3 cellular contexts compared by ENCODE assay signal in the genomic region with DNA sequence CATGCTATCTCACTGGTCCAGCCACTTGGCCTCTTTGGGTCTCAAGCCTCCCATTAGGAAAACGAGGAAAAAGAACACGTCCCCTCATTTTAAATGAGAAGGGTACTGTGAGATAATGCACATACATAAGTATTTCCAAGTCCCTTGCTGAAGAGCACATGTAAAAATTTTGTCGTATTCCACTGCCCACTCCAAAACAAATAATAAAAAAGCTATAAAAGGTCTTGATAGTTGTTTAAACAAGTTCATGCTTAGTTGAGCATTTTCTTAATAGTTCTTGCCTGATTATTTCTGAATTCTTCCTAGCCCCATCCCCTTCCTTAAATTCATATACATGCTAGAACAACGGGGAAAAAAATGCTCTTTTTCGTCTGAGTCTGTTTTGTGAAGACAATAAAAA.
"Had no signal": no experiment of that assay in that cellular context is flagged by ENCODE, and none has a peak within 500 bp of the region (broad histone marks: within the 10 kb centered on the region; RNA-seq: fewer than 3 reads in every experiment).

No MANE protein-coding gene starts in this region.

- H3K4me3 ChIP-seq: GM12878 had no signal

- DNase-seq: GDM1, GF-D8 had no signal

- ATAC-seq: GM12878 had no signal
